Comparison of ENCODE assay signal across 24 cellular contexts in genomic region chr4:85837334-85837733, GRCh38.
DNase-seq lines count a peak whose midpoint lies in the region; ATAC-seq and TF ChIP-seq lines count a peak whose summit lies in the region.
"Had no signal": no experiment of that assay in that cellular context is flagged by ENCODE, and none has a peak within 500 bp of the region (broad histone marks: within the 10 kb centered on the region; RNA-seq: fewer than 3 reads in every experiment).

No MANE protein-coding gene starts in this region.

- no peaks in the 10 kb centered on the region for H3K27me3 Mint-ChIP-seq in chondrocyte (ENCODE audit: low read depth)
- no peaks in the 10 kb centered on the region for H3K27me3 Mint-ChIP-seq in osteocyte (ENCODE audit: unreplicated experiment)
- H3K27me3 Mint-ChIP-seq: activated CD4-positive, alpha-beta T cell treated with anti-CD3 and anti-CD28 coated beads, Interleukin-2, amount 10 ng/mL, durations not matched to agents 7 days and 5 days had no signal

- POLR2A ChIA-PET in HEK293T (lab: Yijun Ruan, JAX): no interaction called here

- CTCF ChIA-PET in HEK293T (lab: Yijun Ruan, JAX): interaction anchor here (0.6 kb wide), 1 partner anchor 199 kb away, joined by 7 read pairs; no protein-coding TSS in a partner anchor

- H3K36me3 Mint-ChIP-seq in chondrocyte (ENCODE audit: low read depth) (no peaks in the 10 kb centered on the region), osteocyte (ENCODE audit: unreplicated experiment) (no peaks in the 10 kb centered on the region)

- peaks cover 57% of the 10 kb centered on the region for H3K4me1 Mint-ChIP-seq in chondrocyte (ENCODE audit: low read depth)
- H3K4me1 Mint-ChIP-seq in osteocyte (ENCODE audit: unreplicated experiment): peaks cover 60% of the 10 kb centered on the region
- H3K4me1 Mint-ChIP-seq: activated CD4-positive, alpha-beta T cell treated with anti-CD3 and anti-CD28 coated beads, Interleukin-2, amount 10 ng/mL, durations not matched to agents 7 days and 5 days had no signal

- H3K27ac Mint-ChIP-seq in chondrocyte (ENCODE audit: unreplicated experiment) (peak overlapping the region; percentile 70), osteocyte (ENCODE audit: unreplicated experiment) (peak overlapping the region; percentile 78)
- H3K27ac Mint-ChIP-seq: activated CD4-positive, alpha-beta T cell treated with anti-CD3 and anti-CD28 coated beads, Interleukin-2, amount 10 ng/mL, durations not matched to agents 7 days and 5 days; endodermal cell had no signal

- TF ChIP-seq CTCF in chondrocyte (IDR thresholded peaks at IDR 0.05): no peak
- TF ChIP-seq CTCF in osteocyte (IDR thresholded peaks at IDR 0.05): no peak

- H3K9me3 Mint-ChIP-seq in chondrocyte (ENCODE audit: low read depth) (no peaks in the 10 kb centered on the region), osteocyte (ENCODE audit: unreplicated experiment) (no peaks in the 10 kb centered on the region)
- H3K9me3 Mint-ChIP-seq: activated CD4-positive, alpha-beta T cell treated with anti-CD3 and anti-CD28 coated beads, Interleukin-2, amount 10 ng/mL, durations not matched to agents 7 days and 5 days; endodermal cell had no signal

- H3K4me3 Mint-ChIP-seq in chondrocyte (ENCODE audit: unreplicated experiment) (peak overlapping the region; percentile 4), osteocyte (ENCODE audit: unreplicated experiment) (peak overlapping the region; percentile 46)
- H3K4me3 Mint-ChIP-seq: activated CD4-positive, alpha-beta T cell treated with anti-CD3 and anti-CD28 coated beads, Interleukin-2, amount 10 ng/mL, durations not matched to agents 7 days and 5 days; endodermal cell had no signal

- DNase-seq in EH (ENCODE audit: low read depth) (peak; percentile 73), chondrocyte (ENCODE audit: low spot score) (no peak), hepatic stellate cell (ENCODE audit: low spot score) (peak; percentile 26), osteocyte (ENCODE audit: extremely low spot score, unreplicated experiment) (no peak), HEK293T (ENCODE audit: extremely low spot score) (no peak), pons (ENCODE audit: low spot score) (no peak)
- DNase-seq in activated CD4-positive, alpha-beta T cell treated with anti-CD3 and anti-CD28 coated beads, Interleukin-2, amount 50 U/mL, for 48 hours: no peak
- DNase-seq: ACHN; activated CD4-positive, alpha-beta T cell treated with anti-CD3 and anti-CD28 coated beads, Interleukin-2, amount 10 ng/mL, durations not matched to agents 7 days and 5 days; activated CD8-positive, alpha-beta memory T cell treated with anti-CD3 and anti-CD28 coated beads, Interleukin-2, amount 50 U/mL, for 48 hours; activated gamma-delta T cell treated with Interleukin-2 at 50 U/mL for 16 hours; DMS 273 treated with DMSO at 0.1 percent for 48 hours; endodermal cell; foreskin fibroblast; GDM1; left lung; NCI-H1436; NCI-H2171; NCI-H69; psoas muscle; substantia nigra; uterus had no signal

- no peak for ATAC-seq in HG02852 (IDR thresholded peaks at IDR 0.05; ENCODE audit: unreplicated experiment)
- ATAC-seq: HepG2, left lung had no signal

TF ChIP-seq in HEK293T, 16 proteins besides CTCF, POLR2A, EP300 and RAD21:
- TF ChIP-seq FOXA1 (IDR thresholded peaks at IDR 0.05): no peak
- no peak for TF ChIP-seq SP1 (IDR thresholded peaks at IDR 0.05)
- no peak for TF ChIP-seq FOXK2 (IDR thresholded peaks at IDR 0.05)
- no peak for TF ChIP-seq HDGF (IDR thresholded peaks at IDR 0.05; ENCODE audit: borderline replicate concordance)
- no peak for TF ChIP-seq FOXM1 (IDR thresholded peaks at IDR 0.05; ENCODE audit: borderline replicate concordance)
- no peak for TF ChIP-seq TARDBP (IDR thresholded peaks at IDR 0.05)
- TF ChIP-seq PKNOX1 (IDR thresholded peaks at IDR 0.05): no peak
- TF ChIP-seq NFRKB (IDR thresholded peaks at IDR 0.05): no peak
- TF ChIP-seq BHLHE40 (IDR thresholded peaks at IDR 0.05; ENCODE audit: borderline replicate concordance): no peak
- no peak for TF ChIP-seq ZNF384 (IDR thresholded peaks at IDR 0.05)
- TF ChIP-seq ARNT (IDR thresholded peaks at IDR 0.05): no peak
- TF ChIP-seq LEF1 (IDR thresholded peaks at IDR 0.05; ENCODE audit: borderline replicate concordance): no peak
- TF ChIP-seq ELF4 (IDR thresholded peaks at IDR 0.05): no peak
- no peak for TF ChIP-seq SUZ12 (IDR thresholded peaks at IDR 0.05)

Comparison
In these comparisons a context has a peak if more than half of its experiments do, and no peak if none do; other contexts are left out.
1. DNase-seq: peak in EH (single experiment) and hepatic stellate cell (single experiment); none in chondrocyte (single experiment), osteocyte (single experiment), HEK293T (single experiment), activated CD4-positive, alpha-beta T cell treated with anti-CD3 and anti-CD28 coated beads, Interleukin-2, amount 50 U/mL, for 48 hours (0 of 2) and pons (single experiment).